22 cellular contexts compared by ENCODE assay signal in genomic region chr9:71210326-71210725, GRCh38.
A peak's percentile ranks its signal among the peaks of the same experiment; 100 is the strongest.
DNase-seq lines count a peak whose midpoint lies in the region; ATAC-seq, FAIRE-seq and TF ChIP-seq lines count a peak whose summit lies in the region.
"Had no signal": no experiment of that assay in that cellular context is flagged by ENCODE, and none has a peak within 500 bp of the region (broad histone marks: within the 10 kb centered on the region; RNA-seq: fewer than 3 reads in every experiment).

No MANE protein-coding gene starts in this region.

- TF ChIP-seq EP300 in K562 (IDR thresholded peaks at IDR 0.05; ENCODE audit: low read length) (no peak), HepG2 (IDR thresholded peaks at IDR 0.05; ENCODE audit: low read depth in 2 of 2, low read length in 2 of 2) (no peak), HepG2 (CRISPR knock-in tag; IDR thresholded peaks at IDR 0.05; ENCODE audit: borderline replicate concordance) (no peak)

- TF ChIP-seq CTCF in AG10803 (conservative IDR thresholded peaks at IDR 0.05; ENCODE audit: low read length) (peak; percentile 9; the same call in 1 of the 2 replicates), K562 (IDR thresholded peaks at IDR 0.05 in 2 of 3, conservative IDR thresholded peaks at IDR 0.05 in 1 of 3; ENCODE audit: insufficient read depth in 2 of 3, low read depth in 1 of 3, low read length in 3 of 3) (peak in 2 of 3 experiments; percentile 9 to 23; a peak in 1 of 6 replicates), HepG2 (CRISPR knock-in tag; IDR thresholded peaks at IDR 0.05) (peak; percentile 36; the same call in 1 of the 2 replicates), prostate gland (IDR thresholded peaks at IDR 0.05) (no peak)

- no peak overlapping the region for H3K4me3 Mint-ChIP-seq in activated naive CD4-positive, alpha-beta T cell treated with anti-CD3 and anti-CD28 coated beads, Interleukin-2, amount 10 ng/mL, durations not matched to agents 7 days and 5 days
- H3K4me3 Mint-ChIP-seq in naive thymus-derived CD4-positive, alpha-beta T cell = no peak overlapping the region
- H3K4me3 Mint-ChIP-seq: CD4-positive, alpha-beta memory T cell had no signal

- H3K27ac Mint-ChIP-seq in activated naive CD4-positive, alpha-beta T cell treated with anti-CD3 and anti-CD28 coated beads, Interleukin-2, amount 10 ng/mL, durations not matched to agents 7 days and 5 days = no peak overlapping the region
- no peak overlapping the region for H3K27ac Mint-ChIP-seq in naive thymus-derived CD4-positive, alpha-beta T cell
- H3K27ac Mint-ChIP-seq: CD4-positive, alpha-beta memory T cell had no signal

- in situ Hi-C loops in K562 (cut with MboI) (no loop called here), HepG2 (cut with HindIII; ENCODE audit: extremely low pct_ligation_motif_present, low pct_unique_long_range_greater_than_20kb) (no loop called here)

- H3K4me3 ChIP-seq in AG10803 (ENCODE audit: low read length) (no peak overlapping the region), H7 (ENCODE audit: insufficient read depth, low read depth, low read length) (no peak overlapping the region), K562 (no peak overlapping the region), HepG2 (replicated peaks in 1 of 3; ENCODE audit: insufficient read depth in 1 of 3, low read depth in 2 of 3, low read length in 3 of 3) (no peak overlapping the region), prostate gland (no peak overlapping the region)
- H3K4me3 ChIP-seq in naive thymus-derived CD4-positive, alpha-beta T cell (ENCODE audit: low read length) = no peak overlapping the region
- H3K4me3 ChIP-seq: A549, BLaER1, SJSA1 had no signal

- H3K36me3 ChIP-seq in H7 (replicated peaks; ENCODE audit: control insufficient read depth, insufficient read depth, low read length) (no peaks in the 10 kb centered on the region), K562 (ENCODE audit: control insufficient read depth, insufficient read depth, low read length) (no peaks in the 10 kb centered on the region), HepG2 (replicated peaks in 1 of 2; ENCODE audit: control insufficient read depth in 1 of 2, insufficient read depth in 2 of 2, low read length in 2 of 2) (no peaks in the 10 kb centered on the region), prostate gland (no peaks in the 10 kb centered on the region)
- no peaks in the 10 kb centered on the region for H3K36me3 ChIP-seq in naive thymus-derived CD4-positive, alpha-beta T cell (ENCODE audit: control insufficient read depth in 2 of 3, insufficient read depth in 3 of 3, low read length in 3 of 3)
- H3K36me3 ChIP-seq: BLaER1, SJSA1 had no signal

- intact Hi-C loops in K562 (cut with micrococcal nuclease) (no loop called here), HepG2 (cut with micrococcal nuclease; ENCODE audit: unreplicated experiment) (loop anchor here (1.0 kb wide), 1 partner anchor 285 kb away; no protein-coding TSS in a partner anchor), prostate gland (cut with DNase I) (no loop called here)
- intact Hi-C loops in naive thymus-derived CD4-positive, alpha-beta T cell (cut with micrococcal nuclease) = no loop called here

- no peak for TF ChIP-seq RAD21 in K562 (CRISPR knock-in tag; conservative IDR thresholded peaks at IDR 0.05 in 1 of 2, IDR thresholded peaks at IDR 0.05 in 1 of 2)
- TF ChIP-seq RAD21 in HepG2 (CRISPR knock-in tag; IDR thresholded peaks at IDR 0.05) = no peak

- H3K79me2 ChIP-seq in K562 (ENCODE audit: control insufficient read depth, insufficient read depth, low read length) (no peaks in the 10 kb centered on the region), HepG2 (ENCODE audit: insufficient read depth, low read length) (no peaks in the 10 kb centered on the region)

- 0% methylated on average over 2 of the region's 2 CpGs for WGBS in K562 (ENCODE audit: insufficient coverage, low coverage, missing lambda C conversion rate)
- WGBS in HepG2 (ENCODE audit: low lambda C conversion rate) = 0% methylated on average over 2 of the region's 2 CpGs
- 87% methylated on average over 2 of the region's 2 CpGs for WGBS in prostate gland

- BruUV-seq in K562 (replicated peaks; lab: Mats Ljungman, UMichigan) = no TSS peak
- BruUV-seq in HepG2 (replicated peaks; lab: Mats Ljungman, UMichigan) = no TSS peak

- DNase-seq in AG10803 (ENCODE audit: low read depth) (no peak), H7 (peak; percentile 36), K562 (ENCODE audit: extremely low read depth in 1 of 4, low spot score in 3 of 4) (no peak), HepG2 (ENCODE audit: low spot score) (no peak), prostate gland (ENCODE audit: low spot score) (no peak), GM12891 (ENCODE audit: insufficient read length, low spot score) (no peak)
- DNase-seq in activated naive CD4-positive, alpha-beta T cell treated with anti-CD3 and anti-CD28 coated beads, Interleukin-2, amount 10 ng/mL, durations not matched to agents 7 days and 5 days = no peak
- no peak for DNase-seq in naive thymus-derived CD4-positive, alpha-beta T cell
- DNase-seq: Caco-2; CD4-positive, alpha-beta memory T cell; DMS153; EL; HCEC 1CT; MV-4-11; NCI-H1694 treated with DMSO at 0.1 percent for 48 hours; NCI-H2081 treated with DMSO at 0.1 percent for 48 hours; NCI-H2171 treated with DMSO at 0.1 percent for 48 hours; NCI-H524 treated with DMSO at 0.1 percent for 48 hours had no signal

- ATAC-seq in K562 (no peak), HepG2 (no peak)
- ATAC-seq in naive thymus-derived CD4-positive, alpha-beta T cell = no peak
- ATAC-seq: A549 had no signal

- H3K4me2 ChIP-seq in K562 (ENCODE audit: insufficient read depth, low read length) (no peak overlapping the region), HepG2 (ENCODE audit: low read depth, low read length) (no peak overlapping the region)
- H3K4me2 ChIP-seq: A549, BLaER1 had no signal

- H4K20me1 ChIP-seq in K562 (replicated peaks; ENCODE audit: control insufficient read depth, insufficient read depth, low read length) (no peaks in the 10 kb centered on the region), HepG2 (ENCODE audit: insufficient read depth, low read length) (no peaks in the 10 kb centered on the region)
- H4K20me1 ChIP-seq: BLaER1 had no signal

- H3K9me3 ChIP-seq in K562 (replicated peaks; ENCODE audit: control insufficient read depth, insufficient read depth, low read depth, low read length) = no peaks in the 10 kb centered on the region
- peaks cover 18% of the 10 kb centered on the region for H3K9me3 ChIP-seq in HepG2 (ENCODE audit: low read length)
- H3K9me3 ChIP-seq in prostate gland = no peaks in the 10 kb centered on the region
- no peaks in the 10 kb centered on the region for H3K9me3 ChIP-seq in naive thymus-derived CD4-positive, alpha-beta T cell (ENCODE audit: control insufficient read depth in 2 of 3, low read length in 3 of 3)
- H3K9me3 ChIP-seq: Caco-2, SJSA1 had no signal

- POLR2A ChIA-PET in K562 (lab: Yijun Ruan, JAX) = no interaction called here
- POLR2A ChIA-PET in HepG2 (lab: Yijun Ruan, JAX) = no interaction called here
- POLR2A ChIA-PET in naive thymus-derived CD4-positive, alpha-beta T cell (lab: Charles Lee) = no interaction called here

- no peaks in the 10 kb centered on the region for H3K27me3 ChIP-seq in H7 (ENCODE audit: control insufficient read depth, insufficient read depth, low read length)
- H3K27me3 ChIP-seq in K562 (ENCODE audit: control insufficient read depth in 2 of 2, insufficient read depth in 2 of 2, low read length in 2 of 2) = no peaks in the 10 kb centered on the region
- no peaks in the 10 kb centered on the region for H3K27me3 ChIP-seq in HepG2 (ENCODE audit: control insufficient read depth in 1 of 2, insufficient read depth in 2 of 2, low read length in 2 of 2)
- H3K27me3 ChIP-seq in prostate gland (replicated peaks; ENCODE audit: insufficient read depth) = no peaks in the 10 kb centered on the region
- no peaks in the 10 kb centered on the region for H3K27me3 ChIP-seq in naive thymus-derived CD4-positive, alpha-beta T cell (ENCODE audit: control insufficient read depth in 2 of 2, insufficient read depth in 2 of 2, low read length in 2 of 2)
- H3K27me3 ChIP-seq: BLaER1, SJSA1 had no signal

- H3K9ac ChIP-seq in K562 (ENCODE audit: insufficient read depth in 1 of 2, low read depth in 2 of 2, low read length in 2 of 2) (no peak overlapping the region), HepG2 (ENCODE audit: insufficient read depth, low read depth, low read length) (no peak overlapping the region)
- H3K9ac ChIP-seq: BLaER1 had no signal

- no peaks in the 10 kb centered on the region for H3K4me1 Mint-ChIP-seq in activated naive CD4-positive, alpha-beta T cell treated with anti-CD3 and anti-CD28 coated beads, Interleukin-2, amount 10 ng/mL, durations not matched to agents 7 days and 5 days
- H3K4me1 Mint-ChIP-seq in naive thymus-derived CD4-positive, alpha-beta T cell = peaks cover 0 to 2% (median 0%) of the 10 kb centered on the region in 7 donors
- H3K4me1 Mint-ChIP-seq: CD4-positive, alpha-beta memory T cell had no signal

- FAIRE-seq in K562 (lab: Jason Lieb, UNC) = no peak
- no peak for FAIRE-seq in HepG2 (lab: Jason Lieb, UNC)
- no peak for FAIRE-seq in GM12891 (lab: Jason Lieb, UNC)
- FAIRE-seq: A549, RCC 7860 had no signal

- no peaks in the 10 kb centered on the region for H3K9me3 Mint-ChIP-seq in activated naive CD4-positive, alpha-beta T cell treated with anti-CD3 and anti-CD28 coated beads, Interleukin-2, amount 10 ng/mL, durations not matched to agents 7 days and 5 days
- H3K9me3 Mint-ChIP-seq in naive thymus-derived CD4-positive, alpha-beta T cell = peaks cover 0 to 25% (median 6%) of the 10 kb centered on the region in 11 donors

- H3K27me3 Mint-ChIP-seq in activated naive CD4-positive, alpha-beta T cell treated with anti-CD3 and anti-CD28 coated beads, Interleukin-2, amount 10 ng/mL, durations not matched to agents 7 days and 5 days = no peaks in the 10 kb centered on the region
- no peaks in the 10 kb centered on the region for H3K27me3 Mint-ChIP-seq in naive thymus-derived CD4-positive, alpha-beta T cell
- H3K27me3 Mint-ChIP-seq: CD4-positive, alpha-beta memory T cell had no signal

- TF ChIP-seq POLR2A in K562 (conservative IDR thresholded peaks at IDR 0.05) = no peak
- TF ChIP-seq POLR2A in HepG2 (IDR thresholded peaks at IDR 0.05; ENCODE audit: insufficient read depth in 1 of 2, low read depth in 2 of 2, low read length in 2 of 2) = no peak
- no peak for TF ChIP-seq POLR2A in prostate gland (IDR thresholded peaks at IDR 0.05)
- TF ChIP-seq POLR2A in GM12891 (IDR thresholded peaks at IDR 0.05; ENCODE audit: low read depth, low read length) = no peak

- H3K27ac ChIP-seq in K562 (ENCODE audit: extremely low read depth, low read depth, low read length) (no peak overlapping the region), HepG2 (ENCODE audit: extremely low read length, insufficient read depth, low read length) (no peak overlapping the region), prostate gland (no peak overlapping the region)
- no peak overlapping the region for H3K27ac ChIP-seq in naive thymus-derived CD4-positive, alpha-beta T cell (ENCODE audit: low read depth, low read length)
- H3K27ac ChIP-seq: A549, BLaER1, SJSA1 had no signal

- H3K36me3 Mint-ChIP-seq in activated naive CD4-positive, alpha-beta T cell treated with anti-CD3 and anti-CD28 coated beads, Interleukin-2, amount 10 ng/mL, durations not matched to agents 7 days and 5 days = no peaks in the 10 kb centered on the region
- no peaks in the 10 kb centered on the region for H3K36me3 Mint-ChIP-seq in naive thymus-derived CD4-positive, alpha-beta T cell

- H3K4me1 ChIP-seq in K562 (replicated peaks in 1 of 2; ENCODE audit: control insufficient read depth in 2 of 2, insufficient read depth in 2 of 2, low read length in 2 of 2) = no peaks in the 10 kb centered on the region
- no peaks in the 10 kb centered on the region for H3K4me1 ChIP-seq in HepG2 (ENCODE audit: insufficient read depth, low read length)
- no peaks in the 10 kb centered on the region for H3K4me1 ChIP-seq in prostate gland (replicated peaks)
- H3K4me1 ChIP-seq in naive thymus-derived CD4-positive, alpha-beta T cell (ENCODE audit: control insufficient read depth in 2 of 2, insufficient read depth in 2 of 2, low read length in 2 of 2) = no peaks in the 10 kb centered on the region
- H3K4me1 ChIP-seq: A549, BLaER1, Caco-2, SJSA1 had no signal

- CTCF ChIA-PET in K562 (lab: Yijun Ruan, JAX; ENCODE audit: low intra/inter-chr PET ratio) (no interaction called here), HepG2 (lab: Yijun Ruan, JAX; ENCODE audit: low intra/inter-chr PET ratio, low total read pairs) (no interaction called here)
- CTCF ChIA-PET in activated naive CD4-positive, alpha-beta T cell treated with anti-CD3 and anti-CD28 coated beads, Interleukin-2, amount 10 ng/mL, durations not matched to agents 7 days and 5 days (lab: Charles Lee) = no interaction called here
- CTCF ChIA-PET in naive thymus-derived CD4-positive, alpha-beta T cell (lab: Charles Lee) = no interaction called here

- H2AFZ ChIP-seq in K562 (ENCODE audit: low read depth, low read length) (no peak overlapping the region), HepG2 (ENCODE audit: low read length) (no peak overlapping the region)

- H3K9me1 ChIP-seq in K562 (ENCODE audit: control insufficient read depth, insufficient read depth, low read length) = no peaks in the 10 kb centered on the region

Comparison
In these comparisons a context has a peak if more than half of its experiments do, and no peak if none do; other contexts are left out.
1. CTCF ChIP-seq: peak in AG10803 (single experiment), K562 (2 of 3) and HepG2 (single experiment); none in prostate gland (0 of 4).